ENCODE assay signal across 24 cellular contexts in genomic region chr2:120715941-120716340, GRCh38. TPM values are rescaled to one million over a fixed set of nuclear protein-coding genes. Genes with fewer than 3 reads are reported as not detected.
"Had no signal": no experiment of that assay in that cellular context is flagged by ENCODE, and none has a peak within 500 bp of the region (broad histone marks: within the 10 kb centered on the region; RNA-seq: fewer than 3 reads in every experiment).

No MANE protein-coding gene starts in this region.

- H3K27ac Mint-ChIP-seq: activated CD4-positive, alpha-beta T cell treated with anti-CD3 and anti-CD28 coated beads, Interleukin-2, amount 10 ng/mL, durations not matched to agents 24 days and 14 days; activated CD8-positive, alpha-beta T cell treated with anti-CD3 and anti-CD28 coated beads, Interleukin-2, amount 10 ng/mL, durations not matched to agents 7 days and 5 days; dendritic cell treated with granulocyte-macrophage colony-stimulating factor and Interleukin-4, amounts not matched to agents 40 ng/mL and 50 ng/mL, for 4 days; effector memory CD8-positive, alpha-beta T cell; naive B cell; stimulated activated naive CD8-positive, alpha-beta T cell treated with anti-CD3 and anti-CD28 coated beads, Interleukin-15, Interleukin-2, amounts not matched to agents 100 ng/mL and 50 ng/mL, for 24 hours; T-helper 2 cell treated with Interferon-gamma antibody and Interleukin-4, amounts not matched to agents 5 μg/mL and 100 μg/mL, for 36 hours had no signal

- DNase-seq: activated CD4-positive, alpha-beta T cell treated with anti-CD3 and anti-CD28 coated beads, Interleukin-2, amount 10 ng/mL, durations not matched to agents 24 days and 14 days; activated CD4-positive, CD25-positive, alpha-beta regulatory T cell; activated CD8-positive, alpha-beta memory T cell treated with anti-CD3 and anti-CD28 coated beads, Interleukin-2, amount 50 U/mL, for 48 hours; activated CD8-positive, alpha-beta T cell treated with anti-CD3 and anti-CD28 coated beads, Interleukin-2, amount 10 ng/mL, durations not matched to agents 7 days and 5 days; activated naive CD4-positive, alpha-beta T cell; aorta; cerebellar nuclear complex; effector memory CD8-positive, alpha-beta T cell; gastrocnemius medialis; heart left ventricle; left colon; naive B cell; posterior cingulate gyrus; SW 1271 had no signal

- H3K9me3 ChIP-seq: gastrocnemius medialis, heart left ventricle, neutrophil, right atrium auricular region, thoracic aorta had no signal

- H3K27me3 Mint-ChIP-seq: dendritic cell treated with granulocyte-macrophage colony-stimulating factor and Interleukin-4, amounts not matched to agents 40 ng/mL and 50 ng/mL, for 4 days; stimulated activated naive CD8-positive, alpha-beta T cell treated with anti-CD3 and anti-CD28 coated beads, Interleukin-15, Interleukin-2, amounts not matched to agents 100 ng/mL and 50 ng/mL, for 24 hours had no signal

- H3K27ac ChIP-seq: epithelial cell of prostate, gastrocnemius medialis, heart left ventricle, neutrophil, right atrium auricular region, thoracic aorta had no signal

- ATAC-seq: activated CD8-positive, alpha-beta T cell treated with anti-CD3 and anti-CD28 coated beads, Interleukin-2, amount 10 ng/mL, durations not matched to agents 7 days and 5 days; effector memory CD8-positive, alpha-beta T cell; gastrocnemius medialis; left colon had no signal

- H3K27me3 ChIP-seq: gastrocnemius medialis, right atrium auricular region had no signal

- H3K4me2 ChIP-seq: smooth muscle cell had no signal

- H3K4me1 Mint-ChIP-seq: naive B cell had no signal

- H3K36me3 Mint-ChIP-seq: naive B cell had no signal

- H3K4me3 Mint-ChIP-seq: activated CD4-positive, alpha-beta T cell treated with anti-CD3 and anti-CD28 coated beads, Interleukin-2, amount 10 ng/mL, durations not matched to agents 24 days and 14 days; activated CD8-positive, alpha-beta T cell treated with anti-CD3 and anti-CD28 coated beads, Interleukin-2, amount 10 ng/mL, durations not matched to agents 7 days and 5 days; dendritic cell treated with granulocyte-macrophage colony-stimulating factor and Interleukin-4, amounts not matched to agents 40 ng/mL and 50 ng/mL, for 4 days; effector memory CD8-positive, alpha-beta T cell; stimulated activated naive CD8-positive, alpha-beta T cell treated with anti-CD3 and anti-CD28 coated beads, Interleukin-15, Interleukin-2, amounts not matched to agents 100 ng/mL and 50 ng/mL, for 24 hours; T-helper 2 cell treated with Interferon-gamma antibody and Interleukin-4, amounts not matched to agents 5 μg/mL and 100 μg/mL, for 36 hours had no signal

- H3K9me3 Mint-ChIP-seq: activated CD4-positive, alpha-beta T cell treated with anti-CD3 and anti-CD28 coated beads, Interleukin-2, amount 10 ng/mL, durations not matched to agents 24 days and 14 days; dendritic cell treated with granulocyte-macrophage colony-stimulating factor and Interleukin-4, amounts not matched to agents 40 ng/mL and 50 ng/mL, for 4 days; effector memory CD8-positive, alpha-beta T cell; naive B cell; stimulated activated naive CD8-positive, alpha-beta T cell treated with anti-CD3 and anti-CD28 coated beads, Interleukin-15, Interleukin-2, amounts not matched to agents 100 ng/mL and 50 ng/mL, for 24 hours; T-helper 2 cell treated with Interferon-gamma antibody and Interleukin-4, amounts not matched to agents 5 μg/mL and 100 μg/mL, for 36 hours had no signal

- H3K4me3 ChIP-seq: gastrocnemius medialis, heart left ventricle, lung, right atrium auricular region, smooth muscle cell, thoracic aorta had no signal

- H3K4me1 ChIP-seq: gastrocnemius medialis, right atrium auricular region had no signal

- H3K36me3 ChIP-seq: gastrocnemius medialis, heart left ventricle, neutrophil, right atrium auricular region, thoracic aorta had no signal

RNA-seq across cellular contexts. Expression of gene GLI2, which starts 19.7 kb away (rescaled TPM):
- total RNA-seq: mononuclear cell had no signal
